Comparison of ENCODE assay signal across 17 cellular contexts in the genomic region with DNA sequence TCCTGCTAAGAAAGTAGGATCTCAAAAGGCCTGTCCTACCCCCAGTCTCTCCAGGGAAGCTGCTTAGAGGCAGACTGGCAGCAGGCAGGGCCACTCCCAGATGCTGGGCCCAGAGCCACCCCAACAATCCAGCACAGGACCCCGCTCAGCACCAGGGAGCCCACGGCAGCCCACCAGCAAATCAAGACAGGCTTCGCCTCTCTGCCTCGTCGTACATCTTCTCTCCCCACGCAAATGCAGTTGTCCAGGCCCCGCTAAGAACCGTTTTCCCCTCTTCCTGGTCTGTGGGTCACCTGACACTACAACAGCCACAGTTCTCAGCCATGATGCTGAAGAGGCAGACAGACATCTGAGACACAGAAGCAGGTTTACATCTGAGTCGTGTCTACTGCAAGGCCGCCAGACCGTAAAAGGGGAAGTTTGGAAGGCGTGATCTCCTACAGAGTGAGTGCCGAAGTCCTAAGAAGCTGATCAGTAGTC. TPM values are rescaled to one million over a fixed set of nuclear protein-coding genes. Genes with fewer than 3 reads are reported as not detected.
DNase-seq lines count a peak whose midpoint lies in the region; ATAC-seq, FAIRE-seq and TF ChIP-seq lines count a peak whose summit lies in the region.
"Had no signal": no experiment of that assay in that cellular context is flagged by ENCODE, and none has a peak within 500 bp of the region (broad histone marks: within the 10 kb centered on the region; RNA-seq: fewer than 3 reads in every experiment).

No MANE protein-coding gene starts in this region.

- H3K36me3 ChIP-seq in HepG2 (replicated peaks in 1 of 2; ENCODE audit: control insufficient read depth in 1 of 2, insufficient read depth in 2 of 2, low read length in 2 of 2), result no peaks in the 10 kb centered on the region
- H3K36me3 ChIP-seq: breast epithelium had no signal

- no peaks in the 10 kb centered on the region for H4K20me1 ChIP-seq in HepG2 (ENCODE audit: insufficient read depth, low read length)

- intact Hi-C loops in posterior vena cava (cut with DNase I) (no loop called here), HepG2 (cut with micrococcal nuclease; ENCODE audit: unreplicated experiment) (no loop called here)

- H2AFZ ChIP-seq in HepG2 (ENCODE audit: low read length), result no peak overlapping the region

- H3K4me2 ChIP-seq in HepG2 (ENCODE audit: low read depth, low read length), result no peak overlapping the region

- H3K9me3 ChIP-seq in HepG2 (ENCODE audit: low read length), result no peaks in the 10 kb centered on the region
- H3K9me3 ChIP-seq: breast epithelium had no signal

- no peaks in the 10 kb centered on the region for H3K4me1 ChIP-seq in HepG2 (ENCODE audit: insufficient read depth, low read length)
- H3K4me1 ChIP-seq: breast epithelium had no signal

- in situ Hi-C loops in HepG2 (cut with HindIII; ENCODE audit: extremely low pct_ligation_motif_present, low pct_unique_long_range_greater_than_20kb), result no loop called here

- DNase-seq in GM12892 (ENCODE audit: insufficient read length), result no peak
- DNase-seq in MV-4-11 (lab: John Stamatoyannopoulos, UW), result peak; percentile 21
- peak; percentile 53 for DNase-seq in posterior vena cava (ENCODE audit: low spot score)
- DNase-seq in stimulated activated CD8-positive, alpha-beta memory T cell treated with anti-CD3 and anti-CD28 coated beads, Interleukin-4, amount 100 ng/mL, for 48 hours, result no peak
- no peak for DNase-seq in HepG2 (ENCODE audit: low spot score)
- DNase-seq: activated CD4-positive, alpha-beta T cell treated with anti-CD3 and anti-CD28 coated beads, Interleukin-2, amount 10 ng/mL, durations not matched to agents 24 days and 14 days; AML-193; GDM1; KG1; NCI-H1092 treated with DMSO at 0.1 percent for 48 hours had no signal

- peaks cover 0 to 24% of the 10 kb centered on the region in 2 experiments; a peak in 2 of 5 replicates for H3K27me3 ChIP-seq in HepG2 (ENCODE audit: control insufficient read depth in 1 of 2, insufficient read depth in 2 of 2, low read length in 2 of 2)
- H3K27me3 ChIP-seq: breast epithelium, dorsolateral prefrontal cortex had no signal

- H3K9ac ChIP-seq in HepG2 (ENCODE audit: insufficient read depth, low read depth, low read length), result no peak overlapping the region

- TF ChIP-seq POLR2A in GM12892 (IDR thresholded peaks at IDR 0.05; ENCODE audit: low read depth, low read length), result 0 out of 2 replicates have a peak, but pooled peaks have one; percentile 25
- TF ChIP-seq POLR2A in HepG2 (IDR thresholded peaks at IDR 0.05; ENCODE audit: insufficient read depth in 1 of 2, low read depth in 2 of 2, low read length in 2 of 2), result no peak

- H3K4me3 ChIP-seq in HepG2 (replicated peaks in 1 of 3; ENCODE audit: insufficient read depth in 1 of 3, low read depth in 2 of 3, low read length in 3 of 3), result no peak overlapping the region
- H3K4me3 ChIP-seq: breast epithelium, dorsolateral prefrontal cortex, skin epidermis had no signal

- no peak for TF ChIP-seq RAD21 in HepG2 (CRISPR knock-in tag; IDR thresholded peaks at IDR 0.05)

- POLR2A ChIA-PET in HepG2 (lab: Yijun Ruan, JAX), result no interaction called here

- no peak for TF ChIP-seq EP300 in HepG2 (IDR thresholded peaks at IDR 0.05; ENCODE audit: low read depth in 2 of 2, low read length in 2 of 2)
- no peak for TF ChIP-seq EP300 in HepG2 (CRISPR knock-in tag; IDR thresholded peaks at IDR 0.05; ENCODE audit: borderline replicate concordance)

- BruUV-seq in HepG2 (replicated peaks; lab: Mats Ljungman, UMichigan), result no TSS peak

- no peaks in the 10 kb centered on the region for H3K79me2 ChIP-seq in HepG2 (ENCODE audit: insufficient read depth, low read length)

- ATAC-seq in GM21619 (IDR thresholded peaks at IDR 0.05; ENCODE audit: unreplicated experiment), result peak; percentile 70
- ATAC-seq in GM21526 (IDR thresholded peaks at IDR 0.05; ENCODE audit: low FRiP score, unreplicated experiment), result no peak
- ATAC-seq in HepG2, result no peak
- ATAC-seq: esophagus mucosa, Panc1 had no signal

- CTCF ChIA-PET in HepG2 (lab: Yijun Ruan, JAX; ENCODE audit: low intra/inter-chr PET ratio, low total read pairs), result no interaction called here

- FAIRE-seq in GM12892 (lab: Jason Lieb, UNC), result peak; percentile 81
- FAIRE-seq in HepG2 (lab: Jason Lieb, UNC), result no peak

- TF ChIP-seq CTCF in HepG2 (CRISPR knock-in tag; IDR thresholded peaks at IDR 0.05), result no peak

- 38% methylated on average over 7 of the region's 13 CpGs for WGBS in HepG2 (ENCODE audit: low lambda C conversion rate)

- H3K27ac ChIP-seq in HepG2 (ENCODE audit: extremely low read length, insufficient read depth, low read length), result no peak overlapping the region
- H3K27ac ChIP-seq: breast epithelium, skin epidermis had no signal

TF ChIP-seq in HepG2, 621 proteins besides CTCF, POLR2A, EP300 and RAD21 (continues in another document):
- TF ChIP-seq ZSCAN29 (CRISPR knock-in tag; conservative IDR thresholded peaks at IDR 0.05) (no peak), HDAC6 (IDR thresholded peaks at IDR 0.05; ENCODE audit: low read depth, low read length) (no peak), RFXAP (CRISPR knock-in tag; IDR thresholded peaks at IDR 0.05; ENCODE audit: borderline replicate concordance) (no peak), SRSF1 (optimal IDR thresholded peaks at IDR 0.05; ENCODE audit: low read depth, low read length) (no peak), TEAD3 (CRISPR knock-in tag; optimal IDR thresholded peaks at IDR 0.05; ENCODE audit: borderline replicate concordance) (no peak)
- TF ChIP-seq, protein P1, sequence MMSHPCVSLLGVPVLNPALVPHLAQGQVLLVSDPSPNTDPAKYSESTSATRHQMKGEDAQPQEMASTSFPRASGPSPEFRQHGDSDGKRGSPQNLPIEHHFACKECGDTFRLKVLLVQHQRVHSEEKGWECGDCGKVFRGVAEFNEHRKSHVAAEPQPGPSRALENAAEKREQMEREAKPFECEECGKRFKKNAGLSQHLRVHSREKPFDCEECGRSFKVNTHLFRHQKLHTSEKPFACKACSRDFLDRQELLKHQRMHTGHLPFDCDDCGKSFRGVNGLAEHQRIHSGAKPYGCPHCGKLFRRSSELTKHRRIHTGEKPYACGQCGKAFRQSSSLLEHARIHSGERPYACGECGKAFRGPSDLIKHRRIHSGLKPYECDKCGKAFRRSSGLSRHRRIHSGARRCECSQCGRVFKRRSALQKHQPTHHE (CRISPR knock-in tag; IDR thresholded peaks at IDR 0.05; ENCODE audit: borderline replicate concordance), result no peak
- TF ChIP-seq, protein P2, sequence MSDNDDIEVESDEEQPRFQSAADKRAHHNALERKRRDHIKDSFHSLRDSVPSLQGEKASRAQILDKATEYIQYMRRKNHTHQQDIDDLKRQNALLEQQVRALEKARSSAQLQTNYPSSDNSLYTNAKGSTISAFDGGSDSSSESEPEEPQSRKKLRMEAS (IDR thresholded peaks at IDR 0.05), result no peak
- TF ChIP-seq, protein P3, sequence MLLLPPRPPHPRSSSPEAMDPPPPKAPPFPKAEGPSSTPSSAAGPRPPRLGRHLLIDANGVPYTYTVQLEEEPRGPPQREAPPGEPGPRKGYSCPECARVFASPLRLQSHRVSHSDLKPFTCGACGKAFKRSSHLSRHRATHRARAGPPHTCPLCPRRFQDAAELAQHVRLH (CRISPR knock-in tag; IDR thresholded peaks at IDR 0.05; ENCODE audit: borderline replicate concordance, low read depth), result no peak

RNA-seq across cellular contexts. Expression of a gene that starts 51.1 kb away (rescaled TPM):
- 3.8 TPM for polyA plus RNA-seq in GM12892 (2012; ENCODE audit: missing spikeins)
- 10 to 100 TPM; 45.0 to 57.8 TPM for total RNA-seq in posterior vena cava
- total RNA-seq in HepG2 (2016; rRNA removed; fragmentation: Illumina TruSeq; extraction: Trizol), result not detected in 2 replicates
- total RNA-seq in HepG2 (2016; cell fraction: cytosol; rRNA removed; fragmentation: Illumina TruSeq; extraction: Trizol; ENCODE audit: low read depth), result not detected in 2 replicates
- total RNA-seq in HepG2 (2016; cell fraction: insoluble cytoplasmic fraction; rRNA removed; fragmentation: Illumina TruSeq; extraction: Trizol), result not detected in 2 replicates
- total RNA-seq in HepG2 (2016; cell fraction: membrane; rRNA removed; fragmentation: Illumina TruSeq; extraction: Trizol), result 0.09 TPM in 1 of 2 replicates, not detected in the other
- not detected in 2 replicates for total RNA-seq in HepG2 (2016; cell fraction: nucleus; rRNA removed; fragmentation: Illumina TruSeq; extraction: Trizol)
- polyA plus RNA-seq in HepG2 (2011; rRNA removed), result not detected in 2 replicates
- polyA plus RNA-seq in HepG2 (2011; cell fraction: cytosol; rRNA removed), result not detected in 2 replicates
- 0.19 and 0.21 TPM in 2 replicates for polyA plus RNA-seq in HepG2 (2011; cell fraction: nucleus; rRNA removed)
- not detected in 2 replicates for polyA plus RNA-seq in HepG2 (2012)
- not detected in 2 replicates for polyA plus RNA-seq in HepG2 (2016; cell fraction: cytosol; fragmentation: Illumina TruSeq; extraction: Trizol; ENCODE audit: low read depth)
- not detected in 2 replicates for polyA plus RNA-seq in HepG2 (2016; cell fraction: insoluble cytoplasmic fraction; fragmentation: Illumina TruSeq; extraction: Trizol; ENCODE audit: low read depth)
- not detected in 2 replicates for polyA plus RNA-seq in HepG2 (2016; cell fraction: membrane; fragmentation: Illumina TruSeq; extraction: Trizol; ENCODE audit: low read depth)
- polyA plus RNA-seq in HepG2 (2016; cell fraction: nucleus; fragmentation: Illumina TruSeq; extraction: Trizol; ENCODE audit: insufficient read depth, low read depth), result not detected in 2 replicates
- not detected in 2 replicates for polyA minus RNA-seq in HepG2 (2011; rRNA and poly(A)+ RNA removed; ENCODE audit: low replicate concordance)
- not detected in 2 replicates for polyA minus RNA-seq in HepG2 (2011; cell fraction: cytosol; rRNA and poly(A)+ RNA removed)
- not detected in 2 replicates for polyA minus RNA-seq in HepG2 (2011; cell fraction: nucleus; rRNA and poly(A)+ RNA removed)

Comparison
In these comparisons a context has a peak if more than half of its experiments do, and no peak if none do; other contexts are left out.
1. DNase-seq: peak in MV-4-11 (single experiment) and posterior vena cava (single experiment); none in GM12892 (single experiment), stimulated activated CD8-positive, alpha-beta memory T cell treated with anti-CD3 and anti-CD28 coated beads, Interleukin-4, amount 100 ng/mL, for 48 hours (single experiment) and HepG2 (single experiment).
2. RNA of a gene that starts 51.1 kb away (total RNA-seq): 45.0 to 57.8 TPM in posterior vena cava; 0.09 TPM in HepG2; every median in the first group is over 10 times any median in the second.